ENCODE assay signal across 8 cellular contexts in the genomic region with DNA sequence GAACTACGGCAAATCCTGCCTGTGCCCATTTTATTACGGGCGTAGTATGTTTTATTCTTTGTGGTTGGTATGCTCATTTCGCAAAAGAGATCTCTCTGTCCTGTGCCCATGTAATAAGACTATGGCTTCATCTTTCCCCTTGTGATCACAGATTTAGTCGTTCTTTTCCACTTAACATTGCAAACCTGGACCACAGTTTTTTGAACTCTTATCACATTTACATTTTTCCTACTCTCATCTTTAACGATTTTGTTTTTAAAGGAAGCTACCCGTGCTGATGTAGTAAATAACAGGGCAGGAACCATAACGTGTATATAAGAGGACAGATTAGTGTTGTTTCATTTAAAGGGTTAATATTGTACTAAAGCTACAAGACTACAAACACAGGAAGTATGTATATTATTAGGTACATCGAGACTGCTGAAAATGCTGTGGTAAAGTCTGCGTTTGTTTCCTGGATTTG.
DNase-seq lines count a peak whose midpoint lies in the region; ATAC-seq and TF ChIP-seq lines count a peak whose summit lies in the region.

No MANE protein-coding gene starts in this region.

- peak overlapping the region; percentile 98 for H2AFZ ChIP-seq in neuron (ENCODE audit: low read depth, low read length)

- ATAC-seq in GM21619 (IDR thresholded peaks at IDR 0.05; ENCODE audit: unreplicated experiment): no peak

- in situ Hi-C loops in GM13976 (cut with MboI; ENCODE audit: low sequenced_read_pairs, unreplicated experiment): loop anchor here (10.0 kb wide), 1 partner anchor 145 kb away; no protein-coding TSS in a partner anchor

- H3K4me3 ChIP-seq in endocrine pancreas (ENCODE audit: control insufficient read depth, insufficient read depth, low read length): peak overlapping the region; percentile 97
- peak overlapping the region; percentile 83 for H3K4me3 ChIP-seq in neuron (ENCODE audit: low read length)

- DNase-seq in NCI-H510A treated with DMSO at 0.1 percent for 48 hours (lab: John Stamatoyannopoulos, UW) (peak; percentile 62), NCI-H510A (lab: John Stamatoyannopoulos, UW) (no peak), RKO (ENCODE audit: low spot score) (peak; percentile 58), OCI-M2 (lab: John Stamatoyannopoulos, UW; ENCODE audit: unreplicated experiment) (no peak), GM13976 (ENCODE audit: low spot score) (no peak)

- H3K27me3 ChIP-seq in endocrine pancreas (ENCODE audit: control insufficient read depth, insufficient read depth, low read length) (no peaks in the 10 kb centered on the region), neuron (ENCODE audit: insufficient read depth, low read length) (peaks cover 5% of the 10 kb centered on the region)

- H3K9ac ChIP-seq in endocrine pancreas (ENCODE audit: control insufficient read depth, insufficient read depth, low read length): peak overlapping the region; percentile 73

- H3K36me3 ChIP-seq in endocrine pancreas (ENCODE audit: control insufficient read depth, insufficient read depth, low read length): no peaks in the 10 kb centered on the region
- no peaks in the 10 kb centered on the region for H3K36me3 ChIP-seq in neuron (ENCODE audit: insufficient read depth, low read length)

- H3K9me3 ChIP-seq in endocrine pancreas (ENCODE audit: control insufficient read depth, low read length) (no peaks in the 10 kb centered on the region), neuron (ENCODE audit: low read length) (no peaks in the 10 kb centered on the region)

- no peak for TF ChIP-seq CTCF in GM13976 (IDR thresholded peaks at IDR 0.05; ENCODE audit: borderline replicate concordance, control extremely low read depth, extremely low read depth, insufficient read depth, missing control alignments)

- peaks cover 8% of the 10 kb centered on the region for H3K4me1 ChIP-seq in endocrine pancreas (ENCODE audit: control insufficient read depth, insufficient read depth, low read length)
- H3K4me1 ChIP-seq in neuron (ENCODE audit: insufficient read depth, low read length): peaks cover 21% of the 10 kb centered on the region

Comparison
In these comparisons a context has a peak if more than half of its experiments do, and no peak if none do; other contexts are left out.
1. DNase-seq: peak in NCI-H510A treated with DMSO at 0.1 percent for 48 hours (single experiment) and RKO (single experiment); none in NCI-H510A (single experiment), OCI-M2 (single experiment) and GM13976 (single experiment).